In genomic region chr4:183430987-183431347, GRCh38 we compare ENCODE assay signal across 13 cellular contexts. TPM values are rescaled to one million over a fixed set of nuclear protein-coding genes. Genes with fewer than 3 reads are reported as not detected.
DNase-seq lines count a peak whose midpoint lies in the region; ATAC-seq, FAIRE-seq and TF ChIP-seq lines count a peak whose summit lies in the region.
"Had no signal": no experiment of that assay in that cellular context is flagged by ENCODE, and none has a peak within 500 bp of the region (broad histone marks: within the 10 kb centered on the region; RNA-seq: fewer than 3 reads in every experiment).

No MANE protein-coding gene starts in this region.

- peaks cover 37% of the 10 kb centered on the region for H3K4me1 ChIP-seq in CD4-positive, alpha-beta memory T cell (ENCODE audit: insufficient read depth, low read length)
- H3K4me1 ChIP-seq in HUES48 (ENCODE audit: control insufficient read depth, insufficient read depth, low read length), result peaks cover 12% of the 10 kb centered on the region
- no peaks in the 10 kb centered on the region for H3K4me1 ChIP-seq in astrocyte (ENCODE audit: insufficient read depth, low read length)
- H3K4me1 ChIP-seq: right atrium auricular region, suprapubic skin had no signal

- H3K4me3 ChIP-seq in CD4-positive, alpha-beta memory T cell (ENCODE audit: low read length in 2 of 2), result no peak overlapping the region
- H3K4me3 ChIP-seq in HUES48 (ENCODE audit: low read depth, low read length), result no peak overlapping the region
- no peak overlapping the region for H3K4me3 ChIP-seq in astrocyte (ENCODE audit: insufficient read depth, low read depth, low read length)
- H3K4me3 ChIP-seq: right atrium auricular region, suprapubic skin had no signal

- no peak for DNase-seq in CD4-positive, alpha-beta memory T cell
- no peak for DNase-seq in astrocyte (ENCODE audit: low read depth)
- DNase-seq in naive thymus-derived CD8-positive, alpha-beta T cell, result no peak
- no peak for DNase-seq in KG1 (lab: John Stamatoyannopoulos, UW)
- DNase-seq in AG20443 (ENCODE audit: low spot score), result no peak
- no peak for DNase-seq in NCI-H1436 treated with DMSO at 0.1 percent for 48 hours (lab: John Stamatoyannopoulos, UW)
- DNase-seq: NCI-H146, NCI-H82, Right ventricle myocardium superior had no signal

- FAIRE-seq in astrocyte (lab: Jason Lieb, UNC), result no peak

- no peak overlapping the region for H3K4me2 ChIP-seq in astrocyte (ENCODE audit: low read length)

- H3K9ac ChIP-seq in HUES48 (ENCODE audit: low read depth, low read length) (no peak overlapping the region), astrocyte (ENCODE audit: low read length) (no peak overlapping the region)

- H2AFZ ChIP-seq in astrocyte (ENCODE audit: low read depth, low read length), result peak overlapping the region; percentile 83

- no peaks in the 10 kb centered on the region for H3K9me3 Mint-ChIP-seq in CD4-positive, alpha-beta memory T cell
- no peaks in the 10 kb centered on the region for H3K9me3 Mint-ChIP-seq in astrocyte (ENCODE audit: unreplicated experiment)
- H3K9me3 Mint-ChIP-seq in naive thymus-derived CD8-positive, alpha-beta T cell, result no peaks in the 10 kb centered on the region

- H3K4me3 Mint-ChIP-seq in CD4-positive, alpha-beta memory T cell, result peak overlapping the region; percentile 6 to 88 (median 68)
- no peak overlapping the region for H3K4me3 Mint-ChIP-seq in astrocyte (ENCODE audit: unreplicated experiment)
- H3K4me3 Mint-ChIP-seq in naive thymus-derived CD8-positive, alpha-beta T cell, result peak overlapping the region; percentile 29 to 74 (median 64)

- H3K36me3 Mint-ChIP-seq in CD4-positive, alpha-beta memory T cell, result no peaks in the 10 kb centered on the region
- no peaks in the 10 kb centered on the region for H3K36me3 Mint-ChIP-seq in astrocyte (ENCODE audit: low read depth, unreplicated experiment)
- no peaks in the 10 kb centered on the region for H3K36me3 Mint-ChIP-seq in naive thymus-derived CD8-positive, alpha-beta T cell

- ATAC-seq in naive thymus-derived CD8-positive, alpha-beta T cell, result peak; percentile 36 to 48
- no peak for ATAC-seq in HG02840 (IDR thresholded peaks at IDR 0.05; ENCODE audit: low FRiP score, unreplicated experiment)

- intact Hi-C loops in CD4-positive, alpha-beta memory T cell (cut with micrococcal nuclease), result loop anchor here (1.0 kb wide), 2 partner anchors 13 to 24 kb away; partner anchors contain the start of gene CDKN2AIP

- POLR2A ChIA-PET in CD4-positive, alpha-beta memory T cell (lab: Charles Lee; ENCODE audit: partially characterized antibody), result interaction anchor here (1.0 to 3.8 kb wide), 4 partner anchors 10 to 73 kb away, joined by 3 to 95 read pairs (median 6); partner anchors contain the start of genes CDKN2AIP and ING2
- POLR2A ChIA-PET in naive thymus-derived CD8-positive, alpha-beta T cell (lab: Charles Lee), result interaction anchor here (0.7 to 4.1 kb wide), 5 partner anchors 10 to 75 kb away, joined by 3 to 64 read pairs (median 4); partner anchors contain the start of gene CDKN2AIP

- no peaks in the 10 kb centered on the region for H3K36me3 ChIP-seq in CD4-positive, alpha-beta memory T cell (ENCODE audit: insufficient read depth, low read length)
- H3K36me3 ChIP-seq in HUES48 (ENCODE audit: control insufficient read depth, insufficient read depth, low read length) (no peaks in the 10 kb centered on the region), astrocyte (ENCODE audit: insufficient read depth, low read length) (no peaks in the 10 kb centered on the region)
- H3K36me3 ChIP-seq: right atrium auricular region, suprapubic skin had no signal

- peak overlapping the region; percentile 63 to 94 (median 88) for H3K27ac Mint-ChIP-seq in CD4-positive, alpha-beta memory T cell
- no peak overlapping the region for H3K27ac Mint-ChIP-seq in astrocyte (ENCODE audit: unreplicated experiment)
- peak overlapping the region; percentile 79 to 96 (median 90) for H3K27ac Mint-ChIP-seq in naive thymus-derived CD8-positive, alpha-beta T cell

- no peaks in the 10 kb centered on the region for H3K27me3 ChIP-seq in CD4-positive, alpha-beta memory T cell (ENCODE audit: insufficient read depth, low read length)
- no peaks in the 10 kb centered on the region for H3K27me3 ChIP-seq in HUES48 (ENCODE audit: control insufficient read depth, insufficient read depth, low read length)
- no peaks in the 10 kb centered on the region for H3K27me3 ChIP-seq in astrocyte (ENCODE audit: insufficient read depth, low read length)
- H3K27me3 ChIP-seq: right atrium auricular region, suprapubic skin had no signal

- CTCF ChIA-PET in CD4-positive, alpha-beta memory T cell (lab: Charles Lee; ENCODE audit: partially characterized antibody), result interaction anchor here (1.1 to 4.2 kb wide), 5 partner anchors 13 to 492 kb away, joined by 3 to 21 read pairs (median 5); partner anchors contain the start of gene CDKN2AIP

- no peaks in the 10 kb centered on the region for H4K20me1 ChIP-seq in astrocyte (ENCODE audit: insufficient read depth, low read length)

- H3K27me3 Mint-ChIP-seq in CD4-positive, alpha-beta memory T cell, result no peaks in the 10 kb centered on the region
- H3K27me3 Mint-ChIP-seq in astrocyte (ENCODE audit: low read depth, unreplicated experiment), result peaks cover 5% of the 10 kb centered on the region
- no peaks in the 10 kb centered on the region for H3K27me3 Mint-ChIP-seq in naive thymus-derived CD8-positive, alpha-beta T cell

- peaks cover 20 to 50% (median 39%) of the 10 kb centered on the region in 4 donors for H3K4me1 Mint-ChIP-seq in CD4-positive, alpha-beta memory T cell
- H3K4me1 Mint-ChIP-seq in astrocyte (ENCODE audit: low read depth, unreplicated experiment), result peaks cover 3% of the 10 kb centered on the region
- H3K4me1 Mint-ChIP-seq in naive thymus-derived CD8-positive, alpha-beta T cell, result peaks cover 11 to 41% (median 35%) of the 10 kb centered on the region in 4 donors

- no peak for TF ChIP-seq CTCF in astrocyte (IDR thresholded peaks at IDR 0.05; ENCODE audit: insufficient read depth, low read depth, low read length)

- no peaks in the 10 kb centered on the region for H3K79me2 ChIP-seq in astrocyte (ENCODE audit: insufficient read depth, low read length)

- no peaks in the 10 kb centered on the region for H3K9me3 ChIP-seq in CD4-positive, alpha-beta memory T cell (ENCODE audit: control insufficient read depth in 1 of 2, low read length in 2 of 2)
- H3K9me3 ChIP-seq in HUES48 (ENCODE audit: control insufficient read depth, insufficient read depth, low read length) (peaks cover 4% of the 10 kb centered on the region; the same call in 1 of the 2 replicates), astrocyte (ENCODE audit: insufficient read depth, low read depth, low read length) (no peaks in the 10 kb centered on the region)
- H3K9me3 ChIP-seq: right atrium auricular region, suprapubic skin had no signal

- H3K27ac ChIP-seq in CD4-positive, alpha-beta memory T cell (ENCODE audit: low read depth, low read length), result peak overlapping the region; percentile 13
- peak overlapping the region; percentile 75 for H3K27ac ChIP-seq in HUES48 (ENCODE audit: low read depth, low read length)
- no peak overlapping the region for H3K27ac ChIP-seq in astrocyte (ENCODE audit: low read depth, low read length)
- H3K27ac ChIP-seq: right atrium auricular region, suprapubic skin had no signal

RNA-seq across cellular contexts. Expression of gene CDKN2AIP, which starts 13.5 kb away (rescaled TPM):
- 10 to 100 TPM; 48.3 to 51.1 TPM for total RNA-seq in CD4-positive, alpha-beta memory T cell
- polyA plus RNA-seq in CD4-positive, alpha-beta memory T cell, result 10 to 100 TPM; 18.9 to 40.7 TPM
- total RNA-seq in astrocyte, result 9.6 and 11.6 TPM in 2 replicates
- total RNA-seq in naive thymus-derived CD8-positive, alpha-beta T cell, result 10 to 100 TPM; 69.9 to 78.2 TPM
- polyA plus RNA-seq in naive thymus-derived CD8-positive, alpha-beta T cell, result 10 to 100 TPM; 28.2 to 45.4 (median 30.9) TPM
